Comparison of ENCODE assay signal across 8 cellular contexts in the genomic region with DNA sequence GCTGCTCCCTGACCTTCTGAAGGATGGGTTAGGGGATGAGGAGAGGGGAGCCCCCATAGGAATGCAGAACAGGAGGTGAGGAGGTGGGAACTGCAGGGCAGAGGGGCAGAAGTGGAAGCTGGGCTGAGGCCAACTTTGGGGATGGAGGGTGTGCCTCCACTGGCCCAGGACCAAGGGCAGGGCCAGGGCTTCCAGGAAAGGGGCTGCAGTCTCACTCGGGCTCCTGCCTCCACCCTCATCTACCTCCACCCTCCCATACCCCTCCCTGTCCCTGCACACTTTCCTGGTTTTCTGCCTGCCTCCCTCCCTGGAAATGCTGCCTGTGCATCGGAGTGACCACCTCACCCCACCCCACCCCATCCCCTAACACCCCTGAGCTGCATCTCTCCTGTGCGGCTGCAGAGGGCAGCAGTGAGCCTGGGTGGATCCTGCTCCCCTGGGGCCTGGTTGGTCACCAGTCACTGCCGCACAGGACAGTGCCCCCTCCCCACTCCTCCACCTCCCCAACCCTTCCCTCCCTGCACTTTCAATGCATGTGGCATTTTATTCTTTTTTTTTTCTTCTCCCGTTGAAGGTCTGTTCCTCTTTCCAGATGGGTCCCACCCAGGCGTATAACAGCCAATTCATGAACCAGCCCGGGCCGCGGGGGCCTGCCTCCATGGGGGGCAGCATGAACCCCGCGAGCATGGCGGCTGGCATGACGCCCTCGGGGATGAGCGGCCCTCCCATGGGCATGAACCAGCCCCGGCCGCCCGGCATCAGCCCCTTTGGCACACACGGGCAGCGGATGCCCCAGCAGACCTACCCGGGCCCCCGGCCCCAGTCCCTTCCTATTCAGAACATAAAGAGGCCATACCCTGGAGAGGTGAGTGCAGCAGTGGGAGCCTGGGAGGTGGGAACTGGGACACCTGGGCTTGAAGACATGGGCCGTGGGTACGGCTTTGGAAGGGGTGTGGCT. TPM values are rescaled to one million over a fixed set of nuclear protein-coding genes. Genes with fewer than 3 reads are reported as not detected.
DNase-seq lines count a peak whose midpoint lies in the region; ATAC-seq and TF ChIP-seq lines count a peak whose summit lies in the region.

No MANE protein-coding gene starts in this region.

- peak overlapping the region; percentile 57 for H3K27ac ChIP-seq in cardiac muscle cell

- POLR2A ChIA-PET in BJ (lab: Charles Lee): no interaction called here

- no peak for ATAC-seq in HG03025 (IDR thresholded peaks at IDR 0.05; ENCODE audit: low FRiP score, unreplicated experiment)

- CTCF ChIA-PET in BJ (lab: Yijun Ruan, JAX): interaction anchor here (1.0 to 1.2 kb wide), 4 partner anchors 9 to 1001 kb away, joined by 3 to 5 read pairs (median 4); no protein-coding TSS in a partner anchor

- DNase-seq in BJ (ENCODE audit: low read depth) (no peak), HUDEP-2 (lab: John Stamatoyannopoulos, UW; ENCODE audit: unreplicated experiment in 76 of 76) (peak in 42 of 76 experiments; percentile 2 to 65 (median 33)), cardiac muscle cell (ENCODE audit: low read depth in 1 of 2, low spot score in 1 of 2) (no peak), NCI-H1092 (lab: John Stamatoyannopoulos, UW) (no peak), KG1 (lab: John Stamatoyannopoulos, UW) (no peak)
- DNase-seq in activated CD8-positive, alpha-beta memory T cell treated with anti-CD3 and anti-CD28 coated beads, Interleukin-2, amount 50 U/mL, for 48 hours: peak; percentile 73
- peak; percentile 45 for DNase-seq in stimulated activated CD4-positive, alpha-beta T cell treated with anti-CD3 and anti-CD28 coated beads, Interleukin-4, amount 100 ng/mL, for 1 hour

- H3K9me3 ChIP-seq in cardiac muscle cell (ENCODE audit: low read depth): no peaks in the 10 kb centered on the region

- peaks cover 49% of the 10 kb centered on the region for H3K36me3 ChIP-seq in BJ (ENCODE audit: control insufficient read depth, insufficient read depth, low read length)
- H3K36me3 ChIP-seq in cardiac muscle cell: peaks cover 39% of the 10 kb centered on the region

- H3K4me3 ChIP-seq in BJ (ENCODE audit: low read depth, low read length) (no peak overlapping the region), cardiac muscle cell (no peak overlapping the region)

- H3K4me1 ChIP-seq in cardiac muscle cell (ENCODE audit: low read depth): no peaks in the 10 kb centered on the region

- H3K27me3 ChIP-seq in BJ (ENCODE audit: control insufficient read depth, insufficient read depth, low read length) (no peaks in the 10 kb centered on the region), cardiac muscle cell (no peaks in the 10 kb centered on the region)

- TF ChIP-seq CTCF in BJ (IDR thresholded peaks at IDR 0.05; ENCODE audit: insufficient read depth, low read depth, low read length) (peak; percentile 74), cardiac muscle cell (IDR thresholded peaks at IDR 0.05; ENCODE audit: low read depth, low read length) (peak; percentile 44)

RNA-seq across cellular contexts. Expression of gene PPIF, which starts 54.2 kb away (rescaled TPM):
- polyA plus RNA-seq in BJ (2011; rRNA removed) (43.4 and 73.9 TPM in 2 replicates), cardiac muscle cell (125 and 143 TPM in 2 replicates)
- 59.0 and 65.9 TPM in 2 replicates for polyA minus RNA-seq in BJ (2011; rRNA and poly(A)+ RNA removed)
- 86.6 and 101 TPM in 2 replicates for total RNA-seq in cardiac muscle cell

Comparison
In these comparisons a context has a peak if more than half of its experiments do, and no peak if none do; other contexts are left out.
1. DNase-seq: peak in HUDEP-2 (42 of 76), activated CD8-positive, alpha-beta memory T cell treated with anti-CD3 and anti-CD28 coated beads, Interleukin-2, amount 50 U/mL, for 48 hours (single experiment) and stimulated activated CD4-positive, alpha-beta T cell treated with anti-CD3 and anti-CD28 coated beads, Interleukin-4, amount 100 ng/mL, for 1 hour (single experiment); none in BJ (single experiment), cardiac muscle cell (0 of 2), NCI-H1092 (single experiment) and KG1 (single experiment).